In the genomic region with DNA sequence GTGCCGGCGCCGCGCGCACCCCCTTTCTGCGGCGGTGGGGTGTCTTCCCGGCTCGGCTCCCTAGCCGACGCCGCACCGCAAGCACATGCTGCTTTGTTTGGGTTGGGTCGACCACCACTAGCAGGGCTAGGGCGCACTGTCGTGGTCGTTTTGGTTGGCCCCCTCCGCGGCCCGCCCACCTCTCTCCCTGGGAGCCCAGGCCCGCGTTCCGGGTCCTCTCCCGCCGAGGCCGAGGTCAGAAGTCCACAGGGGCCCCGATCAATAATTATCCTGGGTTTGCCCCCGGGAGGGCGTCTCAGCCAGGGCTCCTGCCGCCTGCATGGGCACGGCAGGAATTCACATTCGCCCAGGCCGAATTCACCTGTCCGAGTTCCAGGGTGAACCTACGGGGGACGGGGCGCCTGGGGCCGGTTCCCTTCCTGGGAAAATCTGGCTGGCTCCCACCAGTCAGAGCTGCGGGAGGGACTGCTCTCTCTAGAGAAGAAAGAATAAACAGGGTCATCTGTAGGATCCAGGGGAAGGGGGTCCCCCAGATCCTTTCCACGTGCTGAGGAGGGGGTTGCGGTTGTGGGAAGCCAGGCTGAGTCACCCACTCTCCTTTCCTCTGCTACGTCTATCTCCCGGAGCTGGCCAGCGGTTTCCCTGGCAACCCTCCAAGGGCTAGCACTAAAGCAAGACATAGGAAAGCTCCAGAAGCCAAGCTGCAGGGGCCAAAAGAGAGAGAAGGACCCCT, we compare ENCODE assay signal across 1 cellular context.
TF ChIP-seq lines count a peak whose summit lies in the region.

No MANE protein-coding gene starts in this region.

TF ChIP-seq in H1, 55 proteins besides CTCF, POLR2A, EP300 and RAD21:
- TF ChIP-seq, protein P1, sequence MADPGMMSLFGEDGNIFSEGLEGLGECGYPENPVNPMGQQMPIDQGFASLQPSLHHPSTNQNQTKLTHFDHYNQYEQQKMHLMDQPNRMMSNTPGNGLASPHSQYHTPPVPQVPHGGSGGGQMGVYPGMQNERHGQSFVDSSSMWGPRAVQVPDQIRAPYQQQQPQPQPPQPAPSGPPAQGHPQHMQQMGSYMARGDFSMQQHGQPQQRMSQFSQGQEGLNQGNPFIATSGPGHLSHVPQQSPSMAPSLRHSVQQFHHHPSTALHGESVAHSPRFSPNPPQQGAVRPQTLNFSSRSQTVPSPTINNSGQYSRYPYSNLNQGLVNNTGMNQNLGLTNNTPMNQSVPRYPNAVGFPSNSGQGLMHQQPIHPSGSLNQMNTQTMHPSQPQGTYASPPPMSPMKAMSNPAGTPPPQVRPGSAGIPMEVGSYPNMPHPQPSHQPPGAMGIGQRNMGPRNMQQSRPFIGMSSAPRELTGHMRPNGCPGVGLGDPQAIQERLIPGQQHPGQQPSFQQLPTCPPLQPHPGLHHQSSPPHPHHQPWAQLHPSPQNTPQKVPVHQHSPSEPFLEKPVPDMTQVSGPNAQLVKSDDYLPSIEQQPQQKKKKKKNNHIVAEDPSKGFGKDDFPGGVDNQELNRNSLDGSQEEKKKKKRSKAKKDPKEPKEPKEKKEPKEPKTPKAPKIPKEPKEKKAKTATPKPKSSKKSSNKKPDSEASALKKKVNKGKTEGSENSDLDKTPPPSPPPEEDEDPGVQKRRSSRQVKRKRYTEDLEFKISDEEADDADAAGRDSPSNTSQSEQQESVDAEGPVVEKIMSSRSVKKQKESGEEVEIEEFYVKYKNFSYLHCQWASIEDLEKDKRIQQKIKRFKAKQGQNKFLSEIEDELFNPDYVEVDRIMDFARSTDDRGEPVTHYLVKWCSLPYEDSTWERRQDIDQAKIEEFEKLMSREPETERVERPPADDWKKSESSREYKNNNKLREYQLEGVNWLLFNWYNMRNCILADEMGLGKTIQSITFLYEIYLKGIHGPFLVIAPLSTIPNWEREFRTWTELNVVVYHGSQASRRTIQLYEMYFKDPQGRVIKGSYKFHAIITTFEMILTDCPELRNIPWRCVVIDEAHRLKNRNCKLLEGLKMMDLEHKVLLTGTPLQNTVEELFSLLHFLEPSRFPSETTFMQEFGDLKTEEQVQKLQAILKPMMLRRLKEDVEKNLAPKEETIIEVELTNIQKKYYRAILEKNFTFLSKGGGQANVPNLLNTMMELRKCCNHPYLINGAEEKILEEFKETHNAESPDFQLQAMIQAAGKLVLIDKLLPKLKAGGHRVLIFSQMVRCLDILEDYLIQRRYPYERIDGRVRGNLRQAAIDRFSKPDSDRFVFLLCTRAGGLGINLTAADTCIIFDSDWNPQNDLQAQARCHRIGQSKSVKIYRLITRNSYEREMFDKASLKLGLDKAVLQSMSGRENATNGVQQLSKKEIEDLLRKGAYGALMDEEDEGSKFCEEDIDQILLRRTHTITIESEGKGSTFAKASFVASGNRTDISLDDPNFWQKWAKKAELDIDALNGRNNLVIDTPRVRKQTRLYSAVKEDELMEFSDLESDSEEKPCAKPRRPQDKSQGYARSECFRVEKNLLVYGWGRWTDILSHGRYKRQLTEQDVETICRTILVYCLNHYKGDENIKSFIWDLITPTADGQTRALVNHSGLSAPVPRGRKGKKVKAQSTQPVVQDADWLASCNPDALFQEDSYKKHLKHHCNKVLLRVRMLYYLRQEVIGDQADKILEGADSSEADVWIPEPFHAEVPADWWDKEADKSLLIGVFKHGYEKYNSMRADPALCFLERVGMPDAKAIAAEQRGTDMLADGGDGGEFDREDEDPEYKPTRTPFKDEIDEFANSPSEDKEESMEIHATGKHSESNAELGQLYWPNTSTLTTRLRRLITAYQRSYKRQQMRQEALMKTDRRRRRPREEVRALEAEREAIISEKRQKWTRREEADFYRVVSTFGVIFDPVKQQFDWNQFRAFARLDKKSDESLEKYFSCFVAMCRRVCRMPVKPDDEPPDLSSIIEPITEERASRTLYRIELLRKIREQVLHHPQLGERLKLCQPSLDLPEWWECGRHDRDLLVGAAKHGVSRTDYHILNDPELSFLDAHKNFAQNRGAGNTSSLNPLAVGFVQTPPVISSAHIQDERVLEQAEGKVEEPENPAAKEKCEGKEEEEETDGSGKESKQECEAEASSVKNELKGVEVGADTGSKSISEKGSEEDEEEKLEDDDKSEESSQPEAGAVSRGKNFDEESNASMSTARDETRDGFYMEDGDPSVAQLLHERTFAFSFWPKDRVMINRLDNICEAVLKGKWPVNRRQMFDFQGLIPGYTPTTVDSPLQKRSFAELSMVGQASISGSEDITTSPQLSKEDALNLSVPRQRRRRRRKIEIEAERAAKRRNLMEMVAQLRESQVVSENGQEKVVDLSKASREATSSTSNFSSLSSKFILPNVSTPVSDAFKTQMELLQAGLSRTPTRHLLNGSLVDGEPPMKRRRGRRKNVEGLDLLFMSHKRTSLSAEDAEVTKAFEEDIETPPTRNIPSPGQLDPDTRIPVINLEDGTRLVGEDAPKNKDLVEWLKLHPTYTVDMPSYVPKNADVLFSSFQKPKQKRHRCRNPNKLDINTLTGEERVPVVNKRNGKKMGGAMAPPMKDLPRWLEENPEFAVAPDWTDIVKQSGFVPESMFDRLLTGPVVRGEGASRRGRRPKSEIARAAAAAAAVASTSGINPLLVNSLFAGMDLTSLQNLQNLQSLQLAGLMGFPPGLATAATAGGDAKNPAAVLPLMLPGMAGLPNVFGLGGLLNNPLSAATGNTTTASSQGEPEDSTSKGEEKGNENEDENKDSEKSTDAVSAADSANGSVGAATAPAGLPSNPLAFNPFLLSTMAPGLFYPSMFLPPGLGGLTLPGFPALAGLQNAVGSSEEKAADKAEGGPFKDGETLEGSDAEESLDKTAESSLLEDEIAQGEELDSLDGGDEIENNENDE (IDR thresholded peaks at IDR 0.05; ENCODE audit: insufficient replicate concordance, low read length), result no peak
- TF ChIP-seq FOSL1 (IDR thresholded peaks at IDR 0.05; ENCODE audit: insufficient read depth, low read depth, low read length), result no peak
- no peak for TF ChIP-seq EZH2 (IDR thresholded peaks at IDR 0.05; ENCODE audit: low read depth, low read length, severe bottlenecking)
- peak; percentile 78 for TF ChIP-seq ASH2L (IDR thresholded peaks at IDR 0.05; ENCODE audit: low read length)
- TF ChIP-seq, protein P2, sequence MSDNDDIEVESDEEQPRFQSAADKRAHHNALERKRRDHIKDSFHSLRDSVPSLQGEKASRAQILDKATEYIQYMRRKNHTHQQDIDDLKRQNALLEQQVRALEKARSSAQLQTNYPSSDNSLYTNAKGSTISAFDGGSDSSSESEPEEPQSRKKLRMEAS (IDR thresholded peaks at IDR 0.05), result peak; percentile 83
- TF ChIP-seq TEAD4 (IDR thresholded peaks at IDR 0.05; ENCODE audit: low read depth, low read length), result 0 out of 2 replicates have a peak, but pooled peaks have one; percentile 39
- TF ChIP-seq JUND (IDR thresholded peaks at IDR 0.05; ENCODE audit: low read length), result 0 out of 2 replicates have a peak, but pooled peaks have one; percentile 9
- TF ChIP-seq BACH1 (IDR thresholded peaks at IDR 0.05; ENCODE audit: low read length), result no peak
- peak; percentile 57 for TF ChIP-seq KDM4A (IDR thresholded peaks at IDR 0.05; ENCODE audit: low read depth, low read length, severe bottlenecking)
- TF ChIP-seq, protein P3, sequence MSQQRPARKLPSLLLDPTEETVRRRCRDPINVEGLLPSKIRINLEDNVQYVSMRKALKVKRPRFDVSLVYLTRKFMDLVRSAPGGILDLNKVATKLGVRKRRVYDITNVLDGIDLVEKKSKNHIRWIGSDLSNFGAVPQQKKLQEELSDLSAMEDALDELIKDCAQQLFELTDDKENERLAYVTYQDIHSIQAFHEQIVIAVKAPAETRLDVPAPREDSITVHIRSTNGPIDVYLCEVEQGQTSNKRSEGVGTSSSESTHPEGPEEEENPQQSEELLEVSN (IDR thresholded peaks at IDR 0.05), result peak; percentile 61; the same call in 1 of the 2 replicates
- no peak for TF ChIP-seq TCF12 (IDR thresholded peaks at IDR 0.05; ENCODE audit: low read depth, low read length)
- no peak for TF ChIP-seq HDAC6 (IDR thresholded peaks at IDR 0.05; ENCODE audit: low read depth, low read length)
- TF ChIP-seq SP2 (IDR thresholded peaks at IDR 0.05; ENCODE audit: low read length), result no peak
- no peak for TF ChIP-seq BRCA1 (IDR thresholded peaks at IDR 0.05; ENCODE audit: low read depth, low read length)
